ENCODE assay signal across 9 cellular contexts in the genomic region with DNA sequence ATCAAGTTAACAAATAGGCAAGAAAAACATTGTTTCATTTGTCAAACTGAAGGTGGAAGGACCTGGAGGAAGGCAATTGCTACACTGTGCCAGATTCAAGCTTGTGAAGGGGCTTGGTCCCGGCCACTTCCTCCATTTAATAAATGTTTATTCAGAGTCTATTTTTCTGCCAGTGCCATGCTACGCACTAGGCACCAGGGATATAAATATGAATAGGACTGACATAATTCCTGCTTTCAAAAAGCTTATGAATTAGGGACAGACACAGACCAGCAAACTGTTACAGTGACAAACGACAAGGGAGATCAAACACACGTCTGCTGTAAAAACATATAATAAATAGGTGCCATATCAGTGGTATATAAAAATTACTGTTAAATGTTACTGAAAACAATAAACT. TPM values are rescaled to one million over a fixed set of nuclear protein-coding genes. Genes with fewer than 3 reads are reported as not detected.
DNase-seq lines count a peak whose midpoint lies in the region; ATAC-seq, FAIRE-seq and TF ChIP-seq lines count a peak whose summit lies in the region.
"Had no signal": no experiment of that assay in that cellular context is flagged by ENCODE, and none has a peak within 500 bp of the region (broad histone marks: within the 10 kb centered on the region; RNA-seq: fewer than 3 reads in every experiment).

No MANE protein-coding gene starts in this region.

- H3K27me3 Mint-ChIP-seq in T-helper 2 cell treated with Interferon-gamma antibody and Interleukin-4, amounts not matched to agents 5 μg/mL and 100 μg/mL, for 36 hours (ENCODE audit: low read depth): peaks cover 3% of the 10 kb centered on the region

- H3K27ac ChIP-seq in kidney (ENCODE audit: low read depth in 2 of 2, low read length in 2 of 2) (no peak overlapping the region), aorta (ENCODE audit: low read depth in 1 of 2, low read length in 2 of 2) (no peak overlapping the region)

- peak; percentile 45 for DNase-seq in Right ventricle myocardium superior
- DNase-seq in cardiac septum (ENCODE audit: low spot score): no peak
- DNase-seq in T-helper 2 cell treated with Interferon-gamma antibody and Interleukin-4, amounts not matched to agents 5 μg/mL and 100 μg/mL, for 36 hours (ENCODE audit: low spot score): no peak
- no peak for DNase-seq in kidney
- no peak for DNase-seq in aorta
- DNase-seq in NCI-H2196 (lab: John Stamatoyannopoulos, UW; ENCODE audit: unreplicated experiment): no peak
- no peak for DNase-seq in hepatic stellate cell (ENCODE audit: low spot score)
- no peak for DNase-seq in NCI-H128 (lab: John Stamatoyannopoulos, UW; ENCODE audit: unreplicated experiment)
- DNase-seq: NCI-H1930 had no signal

- peak overlapping the region in 1 of 2 donors; percentile 1 for H3K9ac ChIP-seq in kidney (ENCODE audit: low read length in 2 of 2)

- peaks cover 28% of the 10 kb centered on the region for H3K4me1 Mint-ChIP-seq in T-helper 2 cell treated with Interferon-gamma antibody and Interleukin-4, amounts not matched to agents 5 μg/mL and 100 μg/mL, for 36 hours (ENCODE audit: low read depth)

- H3K36me3 Mint-ChIP-seq in T-helper 2 cell treated with Interferon-gamma antibody and Interleukin-4, amounts not matched to agents 5 μg/mL and 100 μg/mL, for 36 hours (ENCODE audit: low read depth): no peaks in the 10 kb centered on the region

- no peaks in the 10 kb centered on the region for H3K36me3 ChIP-seq in kidney (ENCODE audit: control insufficient read depth in 1 of 2, insufficient read depth in 2 of 2, low read length in 2 of 2)
- no peaks in the 10 kb centered on the region for H3K36me3 ChIP-seq in aorta (ENCODE audit: control insufficient read depth in 1 of 2, insufficient read depth in 2 of 2, low read length in 1 of 2)

- peak overlapping the region; percentile 6 to 55 for H3K4me3 ChIP-seq in kidney (ENCODE audit: low read length in 2 of 2)
- no peak overlapping the region for H3K4me3 ChIP-seq in aorta (ENCODE audit: low read length in 2 of 2)

- no peaks in the 10 kb centered on the region for H3K9me3 Mint-ChIP-seq in T-helper 2 cell treated with Interferon-gamma antibody and Interleukin-4, amounts not matched to agents 5 μg/mL and 100 μg/mL, for 36 hours

- 32 to 41% methylated on average over 4 of the region's 4 CpGs for WGBS in aorta, 2 donors

- H3K4me1 ChIP-seq in kidney (ENCODE audit: control insufficient read depth in 1 of 2, insufficient read depth in 1 of 2, low read depth in 1 of 2, low read length in 2 of 2) (no peaks in the 10 kb centered on the region), aorta (ENCODE audit: control insufficient read depth in 1 of 2, insufficient read depth in 2 of 2, low read length in 2 of 2) (no peaks in the 10 kb centered on the region)

- no peak for TF ChIP-seq CTCF in kidney (IDR thresholded peaks at IDR 0.05; ENCODE audit: borderline replicate concordance, extremely low read depth, insufficient read depth)

- FAIRE-seq in kidney (lab: Jason Lieb, UNC): no peak

- H3K9me3 ChIP-seq in kidney (ENCODE audit: control insufficient read depth in 1 of 2, low read length in 2 of 2) (no peaks in the 10 kb centered on the region), aorta (ENCODE audit: control insufficient read depth, low read length) (no peaks in the 10 kb centered on the region)

- ATAC-seq in Right ventricle myocardium superior (ENCODE audit: poor library complexity): peak; percentile 51
- peak; percentile 62 for ATAC-seq in aorta (ENCODE audit: low FRiP score)

- H3K27ac Mint-ChIP-seq in T-helper 2 cell treated with Interferon-gamma antibody and Interleukin-4, amounts not matched to agents 5 μg/mL and 100 μg/mL, for 36 hours: peak overlapping the region; percentile 87

- H3K27me3 ChIP-seq in aorta (ENCODE audit: control insufficient read depth in 1 of 2, insufficient read depth in 2 of 2, low read length in 1 of 2): no peaks in the 10 kb centered on the region

- peak overlapping the region; percentile 84 for H3K4me3 Mint-ChIP-seq in T-helper 2 cell treated with Interferon-gamma antibody and Interleukin-4, amounts not matched to agents 5 μg/mL and 100 μg/mL, for 36 hours

- intact Hi-C loops in Right ventricle myocardium superior (cut with DNase I) (loop anchor here (5.0 kb wide), 1 partner anchor 94 kb away; no protein-coding TSS in a partner anchor), cardiac septum (cut with DNase I) (loop anchor here (5.0 kb wide), 2 partner anchors 49 to 99 kb away; no protein-coding TSS in a partner anchor), kidney (cut with DNase I) (no loop called here), aorta (cut with DNase I) (loop anchor here in 1 of 2 donors (5.0 kb wide), 1 partner anchor 99 kb away; no protein-coding TSS in a partner anchor)

RNA-seq across cellular contexts. Expression of gene TLR6, which starts 0.6 kb away (rescaled TPM):
- total RNA-seq in Right ventricle myocardium superior (2.3 TPM), cardiac septum (1.2 TPM), kidney (6.1 TPM), aorta (10 to 100 TPM in 1 of 2 donors, 1 to 10 TPM in 1; 5.8 to 12.8 TPM)
- polyA plus RNA-seq in kidney (ENCODE audit: insufficient read depth, low read depth, low replicate concordance) (0.62 TPM), aorta (under 1 TPM; 0.33 to 0.75 TPM)

RNA-seq across cellular contexts. Expression of gene FAM114A1, which starts 11.6 kb away (rescaled TPM):
- 20.3 TPM for total RNA-seq in Right ventricle myocardium superior
- 26.1 TPM for total RNA-seq in cardiac septum
- 31.1 TPM for total RNA-seq in kidney
- polyA plus RNA-seq in kidney (ENCODE audit: insufficient read depth, low read depth, low replicate concordance): 10.8 TPM
- total RNA-seq in aorta: 100 to 1,000 TPM; 104 to 123 TPM
- 10 to 100 TPM; 49.6 to 57.5 TPM for polyA plus RNA-seq in aorta

RNA-seq across cellular contexts. Expression of gene TLR1, which starts 51.5 kb away (rescaled TPM):
- 3.4 TPM for total RNA-seq in Right ventricle myocardium superior
- 4.9 TPM for total RNA-seq in cardiac septum
- total RNA-seq in kidney: 18.0 TPM
- 1.8 TPM for polyA plus RNA-seq in kidney (ENCODE audit: insufficient read depth, low read depth, low replicate concordance)
- 10 to 100 TPM; 18.1 to 29.7 TPM for total RNA-seq in aorta
- 1 to 10 TPM; 1.1 to 4.5 TPM for polyA plus RNA-seq in aorta

Comparison
In these comparisons a context has a peak if more than half of its experiments do, and no peak if none do; other contexts are left out.
1. H3K4me3 ChIP-seq: peak in kidney (2 of 2); none in aorta (0 of 2).